In genomic region chr15:84880007-84880406, GRCh38 we compare ENCODE assay signal across 20 cellular contexts. TPM values are rescaled to one million over a fixed set of nuclear protein-coding genes. Genes with fewer than 3 reads are reported as not detected.
DNase-seq lines count a peak whose midpoint lies in the region; ATAC-seq and TF ChIP-seq lines count a peak whose summit lies in the region.
"Had no signal": no experiment of that assay in that cellular context is flagged by ENCODE, and none has a peak within 500 bp of the region (broad histone marks: within the 10 kb centered on the region; RNA-seq: fewer than 3 reads in every experiment).

No MANE protein-coding gene starts in this region.

- H3K4me3 Mint-ChIP-seq in activated T-helper 17 cell treated with anti-CD3 and anti-CD28 coated beads, Interleukin-2, amount 50 U/mL, for 72 hours = no peak overlapping the region
- no peak overlapping the region for H3K4me3 Mint-ChIP-seq in endothelial cell (ENCODE audit: unreplicated experiment)
- H3K4me3 Mint-ChIP-seq: CD4-positive, alpha-beta memory T cell had no signal

- H3K36me3 ChIP-seq in H7 (replicated peaks; ENCODE audit: control insufficient read depth, insufficient read depth, low read length) (no peaks in the 10 kb centered on the region), sigmoid colon (no peaks in the 10 kb centered on the region), left ventricle myocardium inferior (no peaks in the 10 kb centered on the region)
- H3K36me3 ChIP-seq: HAP-1 had no signal

- no peak for TF ChIP-seq EP300 in sigmoid colon (IDR thresholded peaks at IDR 0.05)

- H3K9me3 ChIP-seq in sigmoid colon (no peaks in the 10 kb centered on the region), left ventricle myocardium inferior (replicated peaks) (no peaks in the 10 kb centered on the region)
- H3K9me3 ChIP-seq: HAP-1 had no signal

- no peaks in the 10 kb centered on the region for H3K27me3 ChIP-seq in H7 (ENCODE audit: control insufficient read depth, insufficient read depth, low read length)
- H3K27me3 ChIP-seq in sigmoid colon = no peaks in the 10 kb centered on the region
- no peaks in the 10 kb centered on the region for H3K27me3 ChIP-seq in left ventricle myocardium inferior (ENCODE audit: low read depth)

- H3K27ac Mint-ChIP-seq in activated T-helper 17 cell treated with anti-CD3 and anti-CD28 coated beads, Interleukin-2, amount 50 U/mL, for 72 hours = peak overlapping the region; percentile 58
- peak overlapping the region; percentile 21 for H3K27ac Mint-ChIP-seq in endothelial cell (ENCODE audit: unreplicated experiment)

- intact Hi-C loops in sigmoid colon (cut with DNase I) = no loop called here
- intact Hi-C loops in left ventricle myocardium inferior (cut with micrococcal nuclease) = no loop called here

- DNase-seq in H7 (peak; percentile 52), endothelial cell (ENCODE audit: low spot score) (no peak), sigmoid colon (peak; percentile 4), HuH-7.5 (ENCODE audit: low spot score) (no peak), left ventricle myocardium inferior (no peak)
- DNase-seq: C1 segment of cervical spinal cord; Calu3; CD4-positive, alpha-beta memory T cell; COR-L47; DMS53; DMS79 treated with DMSO at 0.1 percent for 48 hours; GF-D8; GM23248 had no signal

- no peaks in the 10 kb centered on the region for H3K9me3 Mint-ChIP-seq in activated T-helper 17 cell treated with anti-CD3 and anti-CD28 coated beads, Interleukin-2, amount 50 U/mL, for 72 hours
- no peaks in the 10 kb centered on the region for H3K9me3 Mint-ChIP-seq in endothelial cell (ENCODE audit: unreplicated experiment)
- H3K9me3 Mint-ChIP-seq: CD4-positive, alpha-beta memory T cell had no signal

- no peak overlapping the region for H3K27ac ChIP-seq in sigmoid colon
- H3K27ac ChIP-seq in left ventricle myocardium inferior (replicated peaks) = no peak overlapping the region
- H3K27ac ChIP-seq: GM23248 had no signal

- no peak for ATAC-seq in activated T-helper 17 cell treated with anti-CD3 and anti-CD28 coated beads, Interleukin-2, amount 50 U/mL, for 72 hours (replicated peaks)
- ATAC-seq in GM21423 (IDR thresholded peaks at IDR 0.05; ENCODE audit: unreplicated experiment) = no peak

- H3K4me3 ChIP-seq in H7 (ENCODE audit: insufficient read depth, low read depth, low read length) (no peak overlapping the region), sigmoid colon (no peak overlapping the region), left ventricle myocardium inferior (no peak overlapping the region)
- H3K4me3 ChIP-seq: GM23248, HAP-1 had no signal

- H3K4me1 ChIP-seq in sigmoid colon (peaks cover 0 to 7% (median 0%) of the 10 kb centered on the region in 4 donors), left ventricle myocardium inferior (peaks cover 21% of the 10 kb centered on the region)
- H3K4me1 ChIP-seq: HAP-1 had no signal

- TF ChIP-seq CTCF in endothelial cell (IDR thresholded peaks at IDR 0.05; ENCODE audit: unreplicated experiment) = no peak
- TF ChIP-seq CTCF in sigmoid colon (IDR thresholded peaks at IDR 0.05) = no peak
- no peak for TF ChIP-seq CTCF in left ventricle myocardium inferior (IDR thresholded peaks at IDR 0.05; ENCODE audit: borderline replicate concordance)

- no peaks in the 10 kb centered on the region for H3K36me3 Mint-ChIP-seq in activated T-helper 17 cell treated with anti-CD3 and anti-CD28 coated beads, Interleukin-2, amount 50 U/mL, for 72 hours (ENCODE audit: low read depth)
- no peaks in the 10 kb centered on the region for H3K36me3 Mint-ChIP-seq in endothelial cell (ENCODE audit: low read depth, unreplicated experiment)
- H3K36me3 Mint-ChIP-seq: CD4-positive, alpha-beta memory T cell had no signal

- H3K4me1 Mint-ChIP-seq in activated T-helper 17 cell treated with anti-CD3 and anti-CD28 coated beads, Interleukin-2, amount 50 U/mL, for 72 hours = no peaks in the 10 kb centered on the region
- H3K4me1 Mint-ChIP-seq in endothelial cell (ENCODE audit: unreplicated experiment) = peaks cover 13% of the 10 kb centered on the region
- H3K4me1 Mint-ChIP-seq: CD4-positive, alpha-beta memory T cell had no signal

- no peak for TF ChIP-seq POLR2A in sigmoid colon (IDR thresholded peaks at IDR 0.05)

- 89 to 94% methylated on average over 3 of the region's 3 CpGs for WGBS in sigmoid colon, 2 donors

- H3K27me3 Mint-ChIP-seq in activated T-helper 17 cell treated with anti-CD3 and anti-CD28 coated beads, Interleukin-2, amount 50 U/mL, for 72 hours = peaks cover 10% of the 10 kb centered on the region
- H3K27me3 Mint-ChIP-seq in endothelial cell (ENCODE audit: unreplicated experiment) = peaks cover 2% of the 10 kb centered on the region
- H3K27me3 Mint-ChIP-seq: CD4-positive, alpha-beta memory T cell had no signal

RNA-seq across cellular contexts. Expression of gene SLC28A1, which starts 4.5 kb away (rescaled TPM):
- not detected in 2 replicates for total RNA-seq in H7 (2014; rRNA removed; shearing (Covaris generic))
- not detected for total RNA-seq in activated T-helper 17 cell treated with anti-CD3 and anti-CD28 coated beads, Interleukin-2, amount 50 U/mL, for 72 hours
- not detected for total RNA-seq in endothelial cell (ENCODE audit: unreplicated experiment)
- not detected for total RNA-seq in sigmoid colon
- not detected for polyA plus RNA-seq in sigmoid colon
- total RNA-seq in left ventricle myocardium inferior = 0.91 TPM
- total RNA-seq: A172; A673; CD4-positive, alpha-beta memory T cell; Daoy; G401; GM23248 had no signal
- polyA plus RNA-seq: CD4-positive, alpha-beta memory T cell; GM23248 had no signal

Comparison
In these comparisons a context has a peak if more than half of its experiments do, and no peak if none do; other contexts are left out.
1. DNase-seq: peak in H7 (single experiment) and sigmoid colon (single experiment); none in endothelial cell (single experiment), HuH-7.5 (single experiment) and left ventricle myocardium inferior (single experiment).